In the genomic region with DNA sequence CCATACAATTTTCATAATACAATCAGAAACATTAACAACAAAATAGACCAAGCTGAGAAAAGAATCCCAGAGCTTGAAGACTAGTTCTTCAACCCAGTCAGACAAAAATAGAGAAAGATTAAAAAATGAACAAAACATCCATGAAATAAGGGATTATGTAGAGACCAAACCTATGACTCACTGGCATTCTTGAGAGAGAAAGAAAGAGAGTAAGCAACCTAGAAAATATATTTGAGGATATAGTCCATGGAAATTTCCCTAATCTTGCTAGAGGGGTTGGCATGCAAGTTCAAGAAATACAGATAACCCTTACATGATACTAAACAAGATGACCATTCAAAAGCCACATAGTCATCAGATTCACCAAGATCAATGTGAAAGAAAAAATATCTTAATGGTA, we compare ENCODE assay signal across 18 cellular contexts.
DNase-seq lines count a peak whose midpoint lies in the region; ATAC-seq and TF ChIP-seq lines count a peak whose summit lies in the region.
"Had no signal": no experiment of that assay in that cellular context is flagged by ENCODE, and none has a peak within 500 bp of the region (broad histone marks: within the 10 kb centered on the region; RNA-seq: fewer than 3 reads in every experiment).

No MANE protein-coding gene starts in this region.

- intact Hi-C loops in stomach (cut with DNase I; ENCODE audit: low total_unique reads), result no loop called here

- H3K79me2 ChIP-seq in SK-N-SH (ENCODE audit: insufficient read depth), result no peaks in the 10 kb centered on the region

- H3K9me2 ChIP-seq in SK-N-SH, result no peaks in the 10 kb centered on the region

- CTCF ChIA-PET in SK-N-SH (lab: Yijun Ruan, JAX), result no interaction called here

- TF ChIP-seq RAD21 in SK-N-SH (IDR thresholded peaks at IDR 0.05; ENCODE audit: low read length), result no peak

- H3K9ac ChIP-seq in SK-N-SH, result no peak overlapping the region
- H3K9ac ChIP-seq: KMS-11 had no signal

- ATAC-seq in SK-N-SH treated with all-trans-retinoic acid at 6 μM for 48 hours, result no peak
- no peak for ATAC-seq in HG03521 (IDR thresholded peaks at IDR 0.05; ENCODE audit: unreplicated experiment)

- H3K9me3 ChIP-seq in SK-N-SH, result no peaks in the 10 kb centered on the region
- peaks cover 0 to 9% (median 4%) of the 10 kb centered on the region in 4 donors for H3K9me3 ChIP-seq in stomach
- H3K9me3 ChIP-seq: HAP-1 had no signal

- H3K27ac ChIP-seq in SK-N-SH (ENCODE audit: low read depth in 2 of 2, low read length in 1 of 2) (no peak overlapping the region), substantia nigra (ENCODE audit: low read depth, low read length, poor library complexity, severe bottlenecking) (no peak overlapping the region), stomach (no peak overlapping the region)
- H3K27ac ChIP-seq: 22Rv1, KMS-11 had no signal

- POLR2A ChIA-PET in SK-N-SH (lab: Yijun Ruan, JAX), result no interaction called here

- TF ChIP-seq POLR2A in stomach (IDR thresholded peaks at IDR 0.05), result no peak

- H4K20me1 ChIP-seq in SK-N-SH (ENCODE audit: insufficient read depth), result no peaks in the 10 kb centered on the region

- no peaks in the 10 kb centered on the region for H3F3A ChIP-seq in SK-N-SH (replicated peaks; ENCODE audit: insufficient read depth)

- H3K36me3 ChIP-seq in SK-N-SH (replicated peaks in 1 of 2; ENCODE audit: control insufficient read depth in 1 of 2, insufficient read depth in 2 of 2, low read length in 1 of 2), result no peaks in the 10 kb centered on the region
- no peaks in the 10 kb centered on the region for H3K36me3 ChIP-seq in stomach
- H3K36me3 ChIP-seq: HAP-1 had no signal

- DNase-seq in SK-N-SH (no peak), amniotic stem cell (lab: John Stamatoyannopoulos, UW) (peak; percentile 48), foreskin melanocyte (peak; percentile 43), RPMI8226 (no peak), substantia nigra (lab: John Stamatoyannopoulos, UW) (no peak), stomach (no peak)
- DNase-seq: DMS79 treated with DMSO at 0.1 percent for 48 hours, GDM1, NCI-H1436, NCI-H2081, NCI-H510A, NCI-H774, Right ventricle myocardium superior had no signal

- H3K4me1 ChIP-seq in SK-N-SH (ENCODE audit: control insufficient read depth in 1 of 2, insufficient read depth in 2 of 2, low read depth in 1 of 2, low read length in 1 of 2) (no peaks in the 10 kb centered on the region), stomach (no peaks in the 10 kb centered on the region)
- H3K4me1 ChIP-seq: HAP-1 had no signal

- H3K27me3 ChIP-seq in SK-N-SH (ENCODE audit: insufficient read depth) (no peaks in the 10 kb centered on the region), stomach (no peaks in the 10 kb centered on the region)

- no peak overlapping the region for H3K4me3 ChIP-seq in SK-N-SH (ENCODE audit: low read depth in 2 of 2, low read length in 1 of 2)
- H3K4me3 ChIP-seq in stomach, result no peak overlapping the region
- H3K4me3 ChIP-seq: HAP-1 had no signal

- H3K4me2 ChIP-seq in SK-N-SH, result no peak overlapping the region
- H3K4me2 ChIP-seq: KMS-11 had no signal

- TF ChIP-seq EP300 in SK-N-SH (IDR thresholded peaks at IDR 0.05; ENCODE audit: borderline replicate concordance in 1 of 2, low read depth in 1 of 2, low read length in 1 of 2) (no peak), stomach (IDR thresholded peaks at IDR 0.05) (no peak)

- no peak overlapping the region for H2AFZ ChIP-seq in SK-N-SH (ENCODE audit: low read depth)

- TF ChIP-seq CTCF in SK-N-SH (IDR thresholded peaks at IDR 0.05) (no peak), stomach (IDR thresholded peaks at IDR 0.05) (no peak)

TF ChIP-seq in SK-N-SH, 30 proteins besides CTCF, POLR2A, EP300 and RAD21:
- 0 out of 2 replicates have a peak, but pooled peaks have one; percentile 6 for TF ChIP-seq JUND (IDR thresholded peaks at IDR 0.05)
- TF ChIP-seq CHD2 (IDR thresholded peaks at IDR 0.05; ENCODE audit: low read length, partially characterized antibody), result no peak

TF ChIP-seq in SK-N-SH treated with all-trans-retinoic acid at 6 μM for 48 hours, 23 proteins besides CTCF, POLR2A, EP300 and RAD21:
- no peak for TF ChIP-seq TOX (CRISPR knock-in tag; IDR thresholded peaks at IDR 0.05; ENCODE audit: borderline replicate concordance)
- no peak for TF ChIP-seq ZNF565 (CRISPR knock-in tag; conservative IDR thresholded peaks at IDR 0.05; ENCODE audit: low read depth)

Comparison
In these comparisons a context has a peak if more than half of its experiments do, and no peak if none do; other contexts are left out.
1. DNase-seq: peak in amniotic stem cell (single experiment) and foreskin melanocyte (single experiment); none in SK-N-SH (single experiment), RPMI8226 (single experiment), substantia nigra (0 of 49) and stomach (single experiment).